In genomic region chr12:79560165-79560889, GRCh38 we compare ENCODE assay signal across 1 cellular context.
TF ChIP-seq lines count a peak whose summit lies in the region.

No MANE protein-coding gene starts in this region.

TF ChIP-seq in HepG2, 621 proteins besides CTCF, POLR2A, EP300 and RAD21 (continued from another document):
- TF ChIP-seq HNF4G (IDR thresholded peaks at IDR 0.05; ENCODE audit: borderline replicate concordance, low read depth, low read length) = peak; percentile 95
- TF ChIP-seq HNF4G (CRISPR knock-in tag; IDR thresholded peaks at IDR 0.05; ENCODE audit: borderline replicate concordance, low read depth) = no peak; the same call in 1 of the 2 replicates
- peak; percentile 57; the same call in 1 of the 2 replicates for TF ChIP-seq ZMYM2 (CRISPR knock-in tag; IDR thresholded peaks at IDR 0.05)
- peak; percentile 44; the same call in 1 of the 2 replicates for TF ChIP-seq MAX (IDR thresholded peaks at IDR 0.05)
- peak; percentile 69 for TF ChIP-seq CREM (IDR thresholded peaks at IDR 0.05)
- no peak for TF ChIP-seq CREM (CRISPR knock-in tag; IDR thresholded peaks at IDR 0.05)
- 0 out of 2 replicates have a peak, but pooled peaks have one; percentile 20 for TF ChIP-seq KDM2A (CRISPR knock-in tag; IDR thresholded peaks at IDR 0.05; ENCODE audit: borderline replicate concordance, low read depth)
- TF ChIP-seq CEBPB (IDR thresholded peaks at IDR 0.05; ENCODE audit: borderline replicate concordance, low read depth, low read length) = peak; percentile 72
- TF ChIP-seq HDAC2 (CRISPR knock-in tag; IDR thresholded peaks at IDR 0.05) = peak; percentile 84
- no peak; the same call in 1 of the 2 replicates for TF ChIP-seq ZNF431 (CRISPR knock-in tag; IDR thresholded peaks at IDR 0.05; ENCODE audit: borderline replicate concordance, low read depth)
- TF ChIP-seq HNF1A (IDR thresholded peaks at IDR 0.05; ENCODE audit: low read depth) = peak; percentile 32; the same call in 1 of the 2 replicates
- TF ChIP-seq HNF1A (CRISPR knock-in tag; IDR thresholded peaks at IDR 0.05; ENCODE audit: borderline replicate concordance) = no peak
- no peak for TF ChIP-seq SRY (CRISPR knock-in tag; IDR thresholded peaks at IDR 0.05)
- peak; percentile 61 for TF ChIP-seq PHF21A (CRISPR knock-in tag; IDR thresholded peaks at IDR 0.05)
- 0 out of 2 replicates have a peak, but pooled peaks have one; percentile 18 for TF ChIP-seq STAG1 (CRISPR knock-in tag; IDR thresholded peaks at IDR 0.05)
- 0 out of 2 replicates have a peak, but pooled peaks have one; percentile 24 for TF ChIP-seq CREB1 (IDR thresholded peaks at IDR 0.05)
- peak; percentile 50; the same call in 1 of the 2 replicates for TF ChIP-seq CREB1 (CRISPR knock-in tag; IDR thresholded peaks at IDR 0.05)
- 0 out of 2 replicates have a peak, but pooled peaks have one; percentile 50 for TF ChIP-seq ZNF503 (CRISPR knock-in tag; IDR thresholded peaks at IDR 0.05)
